ENCODE assay signal across 7 cellular contexts in genomic region chr16:15021429-15021828, GRCh38. TPM values are rescaled to one million over a fixed set of nuclear protein-coding genes. Genes with fewer than 3 reads are reported as not detected.
DNase-seq lines count a peak whose midpoint lies in the region; ATAC-seq and TF ChIP-seq lines count a peak whose summit lies in the region.
"Not testable (repeated sequence)": the region's sequence is repeated elsewhere in the genome, so short reads cannot be mapped to it uniquely, and the experiment has no call there.

No MANE protein-coding gene starts in this region.

- not testable (repeated sequence) for ATAC-seq in memory B cell (ENCODE audit: low read depth)
- peak; percentile 59 to 62 for ATAC-seq in gastrocnemius medialis

- not testable (repeated sequence) for H3K4me1 Mint-ChIP-seq in memory B cell

- H3K9me3 ChIP-seq in BE2C; GM23248 (ENCODE audit: low read depth); SK-N-SH; gastrocnemius medialis: not testable (repeated sequence)

- CTCF ChIA-PET in SK-N-SH (lab: Yijun Ruan, JAX) = not testable (repeated sequence)

- peak overlapping the region; percentile 44 for H3K4me2 ChIP-seq in GM23248 (ENCODE audit: unreplicated experiment)
- H3K4me2 ChIP-seq in SK-N-SH = peak overlapping the region; percentile 13

- H3K27ac ChIP-seq in GM23248 (peak overlapping the region; percentile 64), SK-N-SH (ENCODE audit: low read depth in 2 of 2, low read length in 1 of 2) (peak overlapping the region; percentile 54 to 65; a peak in 3 of 4 replicates), gastrocnemius medialis (peak overlapping the region; percentile 31 to 72 (median 51))

- H3K4me3 Mint-ChIP-seq in memory B cell = not testable (repeated sequence)

- peaks cover 30% of the 10 kb centered on the region for H3K36me3 Mint-ChIP-seq in memory B cell

- peak overlapping the region; percentile 40 for H3K27ac Mint-ChIP-seq in memory B cell

- not testable (repeated sequence) for H3K4me1 ChIP-seq in BE2C
- H3K4me1 ChIP-seq in GM23248 (ENCODE audit: insufficient read depth) = peaks cover 43% of the 10 kb centered on the region
- peaks cover 9 to 25% of the 10 kb centered on the region in 2 experiments; a peak in 3 of 4 replicates for H3K4me1 ChIP-seq in SK-N-SH (ENCODE audit: control insufficient read depth in 1 of 2, insufficient read depth in 2 of 2, low read depth in 1 of 2, low read length in 1 of 2)
- peaks cover 11 to 47% of the 10 kb centered on the region in 2 donors for H3K4me1 ChIP-seq in gastrocnemius medialis

- TF ChIP-seq EP300 in SK-N-SH (IDR thresholded peaks at IDR 0.05; ENCODE audit: borderline replicate concordance in 1 of 2, low read depth in 1 of 2, low read length in 1 of 2) = peak in 1 of 2 experiments; percentile 53; a peak in 1 of 4 replicates

- POLR2A ChIA-PET in SK-N-SH (lab: Yijun Ruan, JAX) = not testable (repeated sequence)

- not testable (repeated sequence) for TF ChIP-seq CTCF in BE2C (IDR thresholded peaks at IDR 0.05; ENCODE audit: low read depth, low read length); SK-N-SH (IDR thresholded peaks at IDR 0.05); gastrocnemius medialis (IDR thresholded peaks at IDR 0.05 in 4 of 5, conservative IDR thresholded peaks at IDR 0.05 in 1 of 5)

- not testable (repeated sequence) for H3K27me3 ChIP-seq in BE2C; GM23248 (replicated peaks; ENCODE audit: insufficient read depth); SK-N-SH (ENCODE audit: insufficient read depth); gastrocnemius medialis

- in situ Hi-C loops in GM23248 (cut with MboI); gastrocnemius medialis (cut with MboI; ENCODE audit: low sequenced_read_pairs in 4 of 4): not testable (repeated sequence)

- H3K9me3 Mint-ChIP-seq in memory B cell = not testable (repeated sequence)

- H4K20me1 ChIP-seq in GM23248 (ENCODE audit: insufficient read depth) = not testable (repeated sequence)
- H4K20me1 ChIP-seq in SK-N-SH (ENCODE audit: insufficient read depth) = peaks cover 14% of the 10 kb centered on the region

- peaks cover 67% of the 10 kb centered on the region for H3K79me2 ChIP-seq in GM23248 (ENCODE audit: insufficient read depth)
- peaks cover 43% of the 10 kb centered on the region; the same call in 1 of the 2 replicates for H3K79me2 ChIP-seq in SK-N-SH (ENCODE audit: insufficient read depth)

- H3F3A ChIP-seq in GM23248 (ENCODE audit: insufficient read depth) (peaks cover 70% of the 10 kb centered on the region), SK-N-SH (replicated peaks; ENCODE audit: insufficient read depth) (peaks cover 51% of the 10 kb centered on the region)

- H3K9ac ChIP-seq in GM23248, SK-N-SH: not testable (repeated sequence)

- intact Hi-C loops in gastrocnemius medialis (cut with DNase I; ENCODE audit: low total_unique reads) = not testable (repeated sequence)

- H3K27me3 Mint-ChIP-seq in memory B cell = not testable (repeated sequence)

- not testable (repeated sequence) for H3K4me3 ChIP-seq in BE2C (ENCODE audit: low read depth, low read length); GM23248; SK-N-SH (ENCODE audit: low read depth in 2 of 2, low read length in 1 of 2); gastrocnemius medialis

- TF ChIP-seq RAD21 in SK-N-SH (IDR thresholded peaks at IDR 0.05; ENCODE audit: low read length) = not testable (repeated sequence)

- not testable (repeated sequence) for H3K9me2 ChIP-seq in GM23248 (ENCODE audit: insufficient read depth); SK-N-SH

- not testable (repeated sequence) for H2AFZ ChIP-seq in GM23248; SK-N-SH (ENCODE audit: low read depth)

- WGBS in GM23248 (ENCODE audit: low coverage in 1 of 2, low lambda C conversion rate in 2 of 2, missing lambda C conversion rate in 2 of 2), 2 experiments = 42 to 54% methylated on average over 7 of the region's 7 CpGs
- WGBS in SK-N-SH (ENCODE audit: low lambda C conversion rate) = 29% methylated on average over 7 of the region's 7 CpGs

- TF ChIP-seq POLR2A in gastrocnemius medialis (IDR thresholded peaks at IDR 0.05) = not testable (repeated sequence)

- H3K36me3 ChIP-seq in BE2C = not testable (repeated sequence)
- peaks cover 42% of the 10 kb centered on the region for H3K36me3 ChIP-seq in GM23248 (ENCODE audit: low read depth)
- peaks cover 20 to 53% of the 10 kb centered on the region in 2 experiments for H3K36me3 ChIP-seq in SK-N-SH (replicated peaks in 1 of 2; ENCODE audit: control insufficient read depth in 1 of 2, insufficient read depth in 2 of 2, low read length in 1 of 2)
- H3K36me3 ChIP-seq in gastrocnemius medialis = peaks cover 0 to 16% of the 10 kb centered on the region in 2 donors

- DNase-seq in BE2C (peak; percentile 35), GM23248 (peak; percentile 79), astrocyte of the hippocampus (ENCODE audit: low read depth, low spot score) (peak; percentile 43), fibroblast of peridontal ligament (ENCODE audit: extremely low read depth) (peak; percentile 54)
- DNase-seq in SK-N-SH; memory B cell (ENCODE audit: low spot score in 2 of 2); gastrocnemius medialis: not testable (repeated sequence)

TF ChIP-seq in SK-N-SH, 30 proteins besides CTCF, POLR2A, EP300 and RAD21:
- TF ChIP-seq TCF12 (IDR thresholded peaks at IDR 0.05) (peak; percentile 88), SIN3A (IDR thresholded peaks at IDR 0.05; ENCODE audit: borderline replicate concordance, low read depth, low read length) (peak; percentile 55; the same call in 1 of the 2 replicates), FOSL2 (IDR thresholded peaks at IDR 0.05; ENCODE audit: borderline replicate concordance, low read depth) (peak; percentile 87), PBX3 (IDR thresholded peaks at IDR 0.05) (peak; percentile 96), JUND (IDR thresholded peaks at IDR 0.05) (peak; percentile 89), POLR2AphosphoS5 (IDR thresholded peaks at IDR 0.05; ENCODE audit: low read depth, low read length) (peak; percentile 54; the same call in 1 of the 2 replicates), MAX (IDR thresholded peaks at IDR 0.05; ENCODE audit: low read depth) (peak; percentile 45; the same call in 1 of the 2 replicates)

RNA-seq across cellular contexts. Expression of gene NTAN1, which starts 34.4 kb away (rescaled TPM):
- 6.4 TPM for polyA plus RNA-seq in BE2C (2012; ENCODE audit: insufficient read depth, insufficient read length, low read depth)
- total RNA-seq in GM23248 (2014; rRNA removed; shearing (Covaris generic)) = 61.2 and 71.3 TPM in 2 replicates
- polyA plus RNA-seq in GM23248 (2016; fragmentation: Nextera tagmentation; extraction: Ambion mirVana) (108 and 112 TPM in 2 replicates), SK-N-SH (2012; rRNA removed) (55.3 and 62.2 TPM in 2 replicates)
- 66.7 and 75.4 TPM in 2 replicates for polyA plus RNA-seq in SK-N-SH (2012; cell fraction: cytosol; rRNA removed)
- 35.0 and 45.6 TPM in 2 replicates for polyA plus RNA-seq in SK-N-SH (2012; cell fraction: nucleus; rRNA removed)
- total RNA-seq in gastrocnemius medialis = 10 to 100 TPM; 33.4 to 40.3 (median 35.8) TPM

RNA-seq across cellular contexts. Expression of gene PDXDC1, which starts 46.6 kb away (rescaled TPM):
- polyA plus RNA-seq in BE2C (2012; ENCODE audit: insufficient read depth, insufficient read length, low read depth) = 55.1 TPM
- total RNA-seq in GM23248 (2014; rRNA removed; shearing (Covaris generic)) = 63.9 and 73.1 TPM in 2 replicates
- 57.8 and 61.1 TPM in 2 replicates for polyA plus RNA-seq in GM23248 (2016; fragmentation: Nextera tagmentation; extraction: Ambion mirVana)
- polyA plus RNA-seq in SK-N-SH (2012; rRNA removed) = 37.4 and 53.5 TPM in 2 replicates
- polyA plus RNA-seq in SK-N-SH (2012; cell fraction: cytosol; rRNA removed) = 34.6 and 38.7 TPM in 2 replicates
- polyA plus RNA-seq in SK-N-SH (2012; cell fraction: nucleus; rRNA removed) = 77.5 and 104 TPM in 2 replicates
- total RNA-seq in gastrocnemius medialis = 10 to 100 TPM; 34.3 to 69.0 (median 45.2) TPM
